35 cellular contexts compared by ENCODE assay signal in genomic region chr10:31422634-31423033, GRCh38.
"Had no signal": no experiment of that assay in that cellular context is flagged by ENCODE, and none has a peak within 500 bp of the region (broad histone marks: within the 10 kb centered on the region; RNA-seq: fewer than 3 reads in every experiment).

No MANE protein-coding gene starts in this region.

- DNase-seq: Karpas-422, Kasumi-1, MG63, MM.1S, MV-4-11, NCI-H1048, NCI-H1092, NCI-H1092 treated with DMSO at 0.1 percent for 48 hours, NCI-H1105, NCI-H1105 treated with DMSO at 0.1 percent for 48 hours, NCI-H1417, NCI-H1417 treated with DMSO at 0.1 percent for 48 hours, NCI-H1436, NCI-H1436 treated with DMSO at 0.1 percent for 48 hours, NCI-H146, NCI-H1694, NCI-H1694 treated with DMSO at 0.1 percent for 48 hours, NCI-H187, NCI-H187 treated with DMSO at 0.1 percent for 48 hours, NCI-H1930, NCI-H2029, NCI-H2029 treated with DMSO at 0.1 percent for 48 hours, NCI-H2081, NCI-H2081 treated with DMSO at 0.1 percent for 48 hours, NCI-H2107, NCI-H2171, NCI-H2171 treated with DMSO at 0.1 percent for 48 hours, NCI-H2227 treated with DMSO at 0.1 percent for 48 hours, NCI-H226, NCI-H345, NCI-H446, NCI-H446 treated with DMSO at 0.1 percent for 48 hours, NCI-H510A, NCI-H510A treated with DMSO at 0.1 percent for 48 hours had no signal

- H3K4me3 ChIP-seq: MG63 had no signal

- H3K27ac ChIP-seq: KMS-11 had no signal
